8 cellular contexts compared by ENCODE assay signal in the genomic region with DNA sequence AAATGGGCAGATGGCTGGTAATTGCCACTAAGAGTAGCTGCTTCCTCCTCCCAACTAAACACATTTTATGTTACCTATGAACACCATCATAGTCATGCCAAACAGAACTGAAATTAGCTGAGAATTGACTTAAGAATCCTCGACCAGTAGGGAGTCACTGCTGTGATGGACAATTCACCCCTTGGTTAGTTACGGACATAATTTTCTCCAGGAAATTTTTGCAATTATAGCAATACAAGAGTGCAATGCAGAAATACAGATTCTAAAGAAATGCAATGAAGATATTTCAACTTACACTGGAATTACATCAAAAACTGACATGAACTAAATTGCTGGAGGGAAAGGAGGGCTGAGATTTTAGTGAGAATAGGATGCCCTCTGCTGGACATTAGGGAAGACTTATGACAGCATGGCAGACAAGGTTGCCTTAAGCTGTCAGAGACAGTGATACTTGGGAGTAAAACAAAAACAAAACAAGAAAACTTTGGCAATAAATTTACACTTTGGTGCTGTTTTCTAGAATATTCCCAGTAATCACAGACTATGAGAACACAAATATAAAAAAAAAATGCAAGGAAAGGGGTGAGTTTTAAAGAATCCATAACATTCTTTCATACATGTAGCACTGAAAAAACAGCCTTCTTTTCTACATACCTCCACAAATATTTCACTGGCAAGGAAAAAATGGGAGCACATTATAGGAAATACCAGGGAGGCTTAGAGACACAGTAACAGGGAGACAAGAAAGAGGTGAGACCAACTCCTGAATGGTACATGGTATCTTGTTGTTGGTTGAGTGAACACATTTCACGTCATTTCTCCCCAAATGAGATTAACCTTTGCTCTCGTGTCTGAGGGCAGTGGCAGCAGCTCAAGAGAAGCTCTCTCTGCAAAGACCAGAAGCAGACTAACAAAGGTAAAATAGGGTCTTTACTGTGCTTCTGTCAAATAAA. TPM values are rescaled to one million over a fixed set of nuclear protein-coding genes. Genes with fewer than 3 reads are reported as not detected.
DNase-seq lines count a peak whose midpoint lies in the region; ATAC-seq, FAIRE-seq and TF ChIP-seq lines count a peak whose summit lies in the region.

No MANE protein-coding gene starts in this region.

- H3K36me3 ChIP-seq in Karpas-422 (ENCODE audit: insufficient read depth, low read length): no peaks in the 10 kb centered on the region
- H3K36me3 ChIP-seq in lower lobe of right lung: no peaks in the 10 kb centered on the region
- H3K36me3 ChIP-seq in uterus: no peaks in the 10 kb centered on the region

- intact Hi-C loops in lower lobe of right lung (cut with DNase I) (loop anchor here (5.0 kb wide), 1 partner anchor 175 kb away; the partner anchor contains the start of gene SIK2), uterus (cut with DNase I; ENCODE audit: low total_unique reads) (loop anchor here (5.0 to 10.0 kb wide), 2 partner anchors 57 to 185 kb away; no protein-coding TSS in a partner anchor)

- H3K27ac ChIP-seq in Karpas-422 (ENCODE audit: low read length) (peak overlapping the region; percentile 62), coronary artery (no peak overlapping the region), lower lobe of right lung (no peak overlapping the region), uterus (no peak overlapping the region)

- peaks cover 20% of the 10 kb centered on the region for H3K4me1 ChIP-seq in Karpas-422 (ENCODE audit: low read length)
- peaks cover 21% of the 10 kb centered on the region for H3K4me1 ChIP-seq in lower lobe of right lung
- H3K4me1 ChIP-seq in uterus: peaks cover 0 to 6% of the 10 kb centered on the region in 2 donors

- H3K9me2 ChIP-seq in Karpas-422 (replicated peaks; ENCODE audit: insufficient read depth, low read length): no peaks in the 10 kb centered on the region

- DNase-seq in stimulated activated CD8-positive, alpha-beta memory T cell treated with anti-CD3 and anti-CD28 coated beads, Interleukin-12 subunit alpha, Interleukin-12 subunit beta, amount 100 ng/mL, for 1 hour (ENCODE audit: low read depth): peak; percentile 6
- no peak for DNase-seq in stimulated activated CD8-positive, alpha-beta memory T cell treated with anti-CD3 and anti-CD28 coated beads, Interleukin-4, amount 100 ng/mL, for 48 hours
- peak; percentile 100 for DNase-seq in Karpas-422
- DNase-seq in RCC 7860 (ENCODE audit: low spot score): peak; percentile 44
- no peak for DNase-seq in coronary artery (ENCODE audit: low spot score)
- DNase-seq in lower lobe of right lung: no peak
- DNase-seq in uterus: peak in 1 of 2 donors; percentile 49

- TF ChIP-seq CTCF in coronary artery (IDR thresholded peaks at IDR 0.05) (peak; percentile 51), lower lobe of right lung (IDR thresholded peaks at IDR 0.05) (peak; percentile 81), uterus (IDR thresholded peaks at IDR 0.05) (peak; percentile 76 to 93 (median 86))

- peak; percentile 67 for FAIRE-seq in RCC 7860 (lab: Jason Lieb, UNC)

- H2AFZ ChIP-seq in Karpas-422 (ENCODE audit: low read length): peak overlapping the region; percentile 73

- H3K4me2 ChIP-seq in Karpas-422 (ENCODE audit: low read depth, low read length, poor library complexity, severe bottlenecking): peak overlapping the region; percentile 50

- peak overlapping the region; percentile 4; the same call in 1 of the 2 replicates for H3K4me3 ChIP-seq in Karpas-422 (ENCODE audit: low read length)
- no peak overlapping the region for H3K4me3 ChIP-seq in coronary artery
- no peak overlapping the region for H3K4me3 ChIP-seq in lower lobe of right lung
- no peak overlapping the region for H3K4me3 ChIP-seq in uterus

- H3K27me3 ChIP-seq in Karpas-422 (ENCODE audit: low read length): no peaks in the 10 kb centered on the region
- H3K27me3 ChIP-seq in lower lobe of right lung (ENCODE audit: low read depth): no peaks in the 10 kb centered on the region
- H3K27me3 ChIP-seq in uterus: no peaks in the 10 kb centered on the region

- ATAC-seq in GM21825 (IDR thresholded peaks at IDR 0.05; ENCODE audit: unreplicated experiment) (peak; percentile 44), lower lobe of right lung (peak; percentile 86 to 89)

- TF ChIP-seq POLR2A in uterus (IDR thresholded peaks at IDR 0.05): no peak

- H4K20me1 ChIP-seq in Karpas-422 (ENCODE audit: insufficient read depth, low read depth, low read length): no peaks in the 10 kb centered on the region

- no peaks in the 10 kb centered on the region for H3K79me2 ChIP-seq in Karpas-422 (ENCODE audit: low read length)

- peak overlapping the region; percentile 25 for H3K9ac ChIP-seq in Karpas-422 (ENCODE audit: low read length)

- H3K9me3 ChIP-seq in Karpas-422 (ENCODE audit: low read length) (no peaks in the 10 kb centered on the region), lower lobe of right lung (no peaks in the 10 kb centered on the region), uterus (no peaks in the 10 kb centered on the region)

RNA-seq across cellular contexts. Expression of gene PPP2R1B, which starts 11.2 kb away (rescaled TPM):
- total RNA-seq in Karpas-422 (2014; rRNA removed; shearing (Covaris generic); ENCODE audit: low replicate concordance): 145 and 211 TPM in 2 replicates
- 24.1 TPM for total RNA-seq in lower lobe of right lung
- 10 to 100 TPM; 12.0 to 30.0 (median 28.4) TPM for total RNA-seq in uterus

Comparison
In these comparisons a context has a peak if more than half of its experiments do, and no peak if none do; other contexts are left out.
1. DNase-seq: peak in stimulated activated CD8-positive, alpha-beta memory T cell treated with anti-CD3 and anti-CD28 coated beads, Interleukin-12 subunit alpha, Interleukin-12 subunit beta, amount 100 ng/mL, for 1 hour (single experiment), Karpas-422 (single experiment) and RCC 7860 (single experiment); none in stimulated activated CD8-positive, alpha-beta memory T cell treated with anti-CD3 and anti-CD28 coated beads, Interleukin-4, amount 100 ng/mL, for 48 hours (single experiment), coronary artery (single experiment) and lower lobe of right lung (single experiment).
2. Peak in every context shown above with its lines, with median percentiles within 50 percentile points of each other: CTCF ChIP-seq.